ENCODE assay signal across 9 cellular contexts in the genomic region with DNA sequence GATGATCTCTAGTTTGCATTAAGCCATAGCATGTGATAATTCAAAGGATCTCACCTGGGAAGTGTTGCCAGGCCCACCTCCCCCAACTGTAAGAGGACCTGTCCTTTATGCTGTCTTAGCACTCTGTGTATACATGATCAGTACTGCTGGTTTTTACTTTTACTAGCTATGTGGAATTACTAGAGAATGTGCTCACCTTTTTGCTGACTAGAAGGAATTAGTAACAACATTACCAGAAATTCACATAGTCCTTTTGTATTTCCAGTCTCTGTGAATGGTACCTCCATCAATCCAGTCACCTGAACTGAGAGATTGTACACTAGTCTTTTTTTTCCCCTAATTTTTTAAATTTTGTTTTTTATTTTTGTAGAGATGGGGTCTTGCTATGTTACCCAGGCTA. TPM values are rescaled to one million over a fixed set of nuclear protein-coding genes. Genes with fewer than 3 reads are reported as not detected.
"Had no signal": no experiment of that assay in that cellular context is flagged by ENCODE, and none has a peak within 500 bp of the region (broad histone marks: within the 10 kb centered on the region; RNA-seq: fewer than 3 reads in every experiment).

No MANE protein-coding gene starts in this region.

- ATAC-seq: HCT116 had no signal

- H3K27ac ChIP-seq: GM23248, KMS-11 had no signal

- H3K36me3 ChIP-seq: HAP-1 had no signal

- FAIRE-seq: HTR-8/SVneo had no signal

- H3K4me3 ChIP-seq: GM23248, HAP-1 had no signal

- H3K4me2 ChIP-seq: KMS-11 had no signal

- H2AFZ ChIP-seq: GM23248 had no signal

- DNase-seq: GM23248, GOT3, H7, KBM-7 had no signal

- H3K9me3 ChIP-seq: HAP-1 had no signal

- H3K9ac ChIP-seq: GM23248, KMS-11 had no signal

RNA-seq across cellular contexts. Expression of a gene that starts 54.4 kb away (rescaled TPM):
- total RNA-seq: H4 had no signal
